Comparison of ENCODE assay signal across 23 cellular contexts in the genomic region with DNA sequence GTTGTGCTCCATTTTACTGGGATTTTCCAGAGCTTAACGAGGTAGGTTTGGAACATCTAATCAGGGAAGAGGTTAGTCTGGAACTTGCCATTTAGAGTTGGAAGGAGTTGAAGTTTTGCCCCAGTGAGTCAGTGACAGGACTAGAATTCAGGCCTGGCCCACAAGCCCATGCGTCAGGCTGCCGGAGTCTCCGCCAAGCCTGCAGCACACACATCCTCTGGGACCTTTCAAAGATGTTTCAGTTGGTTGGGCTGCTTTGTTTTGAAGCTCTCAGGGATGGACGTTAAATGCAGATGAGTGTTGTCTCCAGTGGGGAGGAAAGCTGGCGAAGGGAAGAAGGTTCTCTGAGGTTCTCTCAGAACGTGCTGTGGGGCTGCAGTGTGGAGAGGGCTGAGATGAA.
"Had no signal": no experiment of that assay in that cellular context is flagged by ENCODE, and none has a peak within 500 bp of the region (broad histone marks: within the 10 kb centered on the region; RNA-seq: fewer than 3 reads in every experiment).

No MANE protein-coding gene starts in this region.

- DNase-seq: activated T-cell treated with anti-CD3 and anti-CD28 coated beads, Interleukin-2, amount 50 U/mL, for 1 hour; aorta; brain microvascular endothelial cell; central memory CD4-positive, alpha-beta T cell; effector memory CD8-positive, alpha-beta T cell; foreskin keratinocyte; kidney; left lung; natural killer cell; right lobe of liver; stimulated activated CD4-positive, alpha-beta T cell treated with anti-CD3 and anti-CD28 coated beads, Interleukin-2, amount 100 ng/mL, for 48 hours; stimulated activated CD8-positive, alpha-beta memory T cell treated with anti-CD3 and anti-CD28 coated beads, Interleukin-4, amount 100 ng/mL, for 48 hours; stimulated activated naive B cell treated with anti-CD40 and anti-IgM and Interleukin-4, amounts not matched to agents 10 μg/mL and 1 μg/mL and 100 μg/mL, for 72 hours; T1000; testis; trophoblast cell had no signal

- H3K36me3 ChIP-seq: brain microvascular endothelial cell, esophagus muscularis mucosa, left lung, right lobe of liver, vagina had no signal

- H3K4me1 ChIP-seq: foreskin keratinocyte, right lobe of liver, testis, vagina had no signal

- H3K27ac Mint-ChIP-seq: activated naive CD4-positive, alpha-beta T cell treated with anti-CD3 and anti-CD28 coated beads, Interleukin-2, amount 50 U/mL, for 72 hours; effector memory CD8-positive, alpha-beta T cell; mesothelial cell of epicardium; natural killer cell; stimulated activated naive B cell treated with anti-CD40 and anti-IgM and Interleukin-4, amounts not matched to agents 10 μg/mL and 1 μg/mL and 100 μg/mL, for 72 hours; T-helper 1 cell treated with Interleukin-12 subunit alpha and Interleukin-12 subunit beta and Interleukin-4 antibody, amounts not matched to agents 30 μg/mL and 1 μg/mL, for 36 hours; WTC11 had no signal

- H3K9me3 Mint-ChIP-seq: activated naive CD4-positive, alpha-beta T cell treated with anti-CD3 and anti-CD28 coated beads, Interleukin-2, amount 50 U/mL, for 72 hours; effector memory CD8-positive, alpha-beta T cell; mesothelial cell of epicardium; natural killer cell; T-helper 1 cell treated with Interleukin-12 subunit alpha and Interleukin-12 subunit beta and Interleukin-4 antibody, amounts not matched to agents 30 μg/mL and 1 μg/mL, for 36 hours had no signal

- H3K9me3 ChIP-seq: esophagus muscularis mucosa, left lung, right lobe of liver, testis, vagina had no signal

- H3K4me3 Mint-ChIP-seq: effector memory CD8-positive, alpha-beta T cell; mesothelial cell of epicardium; natural killer cell; stimulated activated naive B cell treated with anti-CD40 and anti-IgM and Interleukin-4, amounts not matched to agents 10 μg/mL and 1 μg/mL and 100 μg/mL, for 72 hours; T-helper 1 cell treated with Interleukin-12 subunit alpha and Interleukin-12 subunit beta and Interleukin-4 antibody, amounts not matched to agents 30 μg/mL and 1 μg/mL, for 36 hours; WTC11 had no signal

- H3K36me3 Mint-ChIP-seq: activated naive CD4-positive, alpha-beta T cell treated with anti-CD3 and anti-CD28 coated beads, Interleukin-2, amount 50 U/mL, for 72 hours; mesothelial cell of epicardium; natural killer cell; stimulated activated naive B cell treated with anti-CD40 and anti-IgM and Interleukin-4, amounts not matched to agents 10 μg/mL and 1 μg/mL and 100 μg/mL, for 72 hours had no signal

- H3K27me3 ChIP-seq: brain microvascular endothelial cell, esophagus muscularis mucosa, foreskin keratinocyte, right lobe of liver, testis, vagina had no signal

- H3K27ac ChIP-seq: brain microvascular endothelial cell, esophagus muscularis mucosa, foreskin keratinocyte, left lung, right lobe of liver, testis, vagina had no signal

- H3K4me3 ChIP-seq: esophagus muscularis mucosa, left lung, right lobe of liver, testis, vagina had no signal

- FAIRE-seq: endothelial cell of umbilical vein, kidney had no signal
